1 cellular context compared by ENCODE assay signal in the genomic region with DNA sequence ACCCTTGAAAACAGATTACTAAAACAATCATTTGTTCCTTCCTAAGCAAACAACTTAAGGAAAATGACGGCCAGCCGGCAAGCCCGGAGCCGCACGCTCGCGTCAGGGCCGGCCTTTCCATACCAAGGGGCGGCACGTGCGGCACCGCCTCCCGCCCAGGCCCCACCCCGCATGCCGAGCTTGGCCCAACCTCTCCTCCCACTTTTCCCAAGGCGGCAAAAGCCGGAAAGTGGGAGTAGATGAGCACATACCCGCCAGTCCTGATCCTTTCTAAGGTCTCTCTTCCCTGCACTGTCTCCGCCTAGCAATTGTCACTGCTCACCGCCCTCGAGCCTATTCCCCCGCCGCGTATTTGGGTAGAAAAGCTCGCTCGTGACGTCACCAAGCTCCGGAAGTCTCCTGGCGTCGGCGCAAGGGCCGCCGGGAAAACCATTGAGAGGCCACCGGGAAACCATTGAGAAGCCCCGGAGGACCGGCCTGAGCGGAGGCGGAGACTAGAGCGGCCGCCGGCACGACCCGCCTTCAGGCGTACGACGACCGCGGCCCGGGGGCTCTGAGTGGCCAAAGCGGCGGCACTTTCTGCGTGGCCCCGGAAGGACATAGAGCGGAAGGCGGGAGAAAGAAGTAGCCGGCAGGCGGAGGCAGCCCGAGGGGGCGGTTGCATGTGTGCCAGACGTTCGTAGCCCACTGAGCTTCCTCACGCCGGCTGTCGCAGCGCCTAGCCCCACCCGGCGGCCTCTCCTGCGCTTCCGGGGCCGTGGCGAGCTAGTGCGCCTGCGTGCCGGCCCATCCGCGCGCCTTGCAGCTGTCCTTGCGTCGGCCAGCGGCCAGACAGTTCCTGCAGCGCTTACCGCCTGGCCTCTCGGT.
TF ChIP-seq lines count a peak whose summit lies in the region.

A gene with protein sequence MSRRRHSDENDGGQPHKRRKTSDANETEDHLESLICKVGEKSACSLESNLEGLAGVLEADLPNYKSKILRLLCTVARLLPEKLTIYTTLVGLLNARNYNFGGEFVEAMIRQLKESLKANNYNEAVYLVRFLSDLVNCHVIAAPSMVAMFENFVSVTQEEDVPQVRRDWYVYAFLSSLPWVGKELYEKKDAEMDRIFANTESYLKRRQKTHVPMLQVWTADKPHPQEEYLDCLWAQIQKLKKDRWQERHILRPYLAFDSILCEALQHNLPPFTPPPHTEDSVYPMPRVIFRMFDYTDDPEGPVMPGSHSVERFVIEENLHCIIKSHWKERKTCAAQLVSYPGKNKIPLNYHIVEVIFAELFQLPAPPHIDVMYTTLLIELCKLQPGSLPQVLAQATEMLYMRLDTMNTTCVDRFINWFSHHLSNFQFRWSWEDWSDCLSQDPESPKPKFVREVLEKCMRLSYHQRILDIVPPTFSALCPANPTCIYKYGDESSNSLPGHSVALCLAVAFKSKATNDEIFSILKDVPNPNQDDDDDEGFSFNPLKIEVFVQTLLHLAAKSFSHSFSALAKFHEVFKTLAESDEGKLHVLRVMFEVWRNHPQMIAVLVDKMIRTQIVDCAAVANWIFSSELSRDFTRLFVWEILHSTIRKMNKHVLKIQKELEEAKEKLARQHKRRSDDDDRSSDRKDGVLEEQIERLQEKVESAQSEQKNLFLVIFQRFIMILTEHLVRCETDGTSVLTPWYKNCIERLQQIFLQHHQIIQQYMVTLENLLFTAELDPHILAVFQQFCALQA (plus strand): TSS at position 830 of the 867 bp plus-strand sequence. CDS start 61 bp downstream, outside the sequence.
A gene (minus strand): TSS at position 377 of the 867 bp plus-strand sequence. CDS start 5,806 bp downstream, outside the sequence.

TF ChIP-seq in GM12878, 131 proteins besides CTCF, POLR2A, EP300 and RAD21 (continued from another document and continues in another):
- TF ChIP-seq, protein P1, sequence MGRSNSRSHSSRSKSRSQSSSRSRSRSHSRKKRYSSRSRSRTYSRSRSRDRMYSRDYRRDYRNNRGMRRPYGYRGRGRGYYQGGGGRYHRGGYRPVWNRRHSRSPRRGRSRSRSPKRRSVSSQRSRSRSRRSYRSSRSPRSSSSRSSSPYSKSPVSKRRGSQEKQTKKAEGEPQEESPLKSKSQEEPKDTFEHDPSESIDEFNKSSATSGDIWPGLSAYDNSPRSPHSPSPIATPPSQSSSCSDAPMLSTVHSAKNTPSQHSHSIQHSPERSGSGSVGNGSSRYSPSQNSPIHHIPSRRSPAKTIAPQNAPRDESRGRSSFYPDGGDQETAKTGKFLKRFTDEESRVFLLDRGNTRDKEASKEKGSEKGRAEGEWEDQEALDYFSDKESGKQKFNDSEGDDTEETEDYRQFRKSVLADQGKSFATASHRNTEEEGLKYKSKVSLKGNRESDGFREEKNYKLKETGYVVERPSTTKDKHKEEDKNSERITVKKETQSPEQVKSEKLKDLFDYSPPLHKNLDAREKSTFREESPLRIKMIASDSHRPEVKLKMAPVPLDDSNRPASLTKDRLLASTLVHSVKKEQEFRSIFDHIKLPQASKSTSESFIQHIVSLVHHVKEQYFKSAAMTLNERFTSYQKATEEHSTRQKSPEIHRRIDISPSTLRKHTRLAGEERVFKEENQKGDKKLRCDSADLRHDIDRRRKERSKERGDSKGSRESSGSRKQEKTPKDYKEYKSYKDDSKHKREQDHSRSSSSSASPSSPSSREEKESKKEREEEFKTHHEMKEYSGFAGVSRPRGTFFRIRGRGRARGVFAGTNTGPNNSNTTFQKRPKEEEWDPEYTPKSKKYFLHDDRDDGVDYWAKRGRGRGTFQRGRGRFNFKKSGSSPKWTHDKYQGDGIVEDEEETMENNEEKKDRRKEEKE (IDR thresholded peaks at IDR 0.05) = no peak
- peak; percentile 95 for TF ChIP-seq CREB1 (IDR thresholded peaks at IDR 0.05; ENCODE audit: low read depth)
- TF ChIP-seq ZNF24 (IDR thresholded peaks at IDR 0.05) = no peak
- TF ChIP-seq HDAC6 (IDR thresholded peaks at IDR 0.05; ENCODE audit: unreplicated experiment) = no peak
- no peak for TF ChIP-seq TARDBP (IDR thresholded peaks at IDR 0.05; ENCODE audit: borderline replicate concordance)
- TF ChIP-seq SREBF2 (IDR thresholded peaks at IDR 0.05; ENCODE audit: low read length) = no peak; the same call in 1 of the 2 replicates
- peak in 1 of 2 experiments; percentile 84; a peak in 2 of 3 replicates for TF ChIP-seq EGR1 (IDR thresholded peaks at IDR 0.05; ENCODE audit: borderline replicate concordance in 1 of 2, low read depth in 2 of 2, low read length in 2 of 2)
- peak; percentile 76 for TF ChIP-seq MTA2 (IDR thresholded peaks at IDR 0.05; ENCODE audit: low read depth)
- TF ChIP-seq MTA3 (IDR thresholded peaks at IDR 0.05; ENCODE audit: borderline replicate concordance, low read length) = no peak
- TF ChIP-seq NR2C2 (IDR thresholded peaks at IDR 0.05; ENCODE audit: borderline replicate concordance, control insufficient read depth, insufficient read length, low read depth) = no peak
- TF ChIP-seq, protein P2, sequence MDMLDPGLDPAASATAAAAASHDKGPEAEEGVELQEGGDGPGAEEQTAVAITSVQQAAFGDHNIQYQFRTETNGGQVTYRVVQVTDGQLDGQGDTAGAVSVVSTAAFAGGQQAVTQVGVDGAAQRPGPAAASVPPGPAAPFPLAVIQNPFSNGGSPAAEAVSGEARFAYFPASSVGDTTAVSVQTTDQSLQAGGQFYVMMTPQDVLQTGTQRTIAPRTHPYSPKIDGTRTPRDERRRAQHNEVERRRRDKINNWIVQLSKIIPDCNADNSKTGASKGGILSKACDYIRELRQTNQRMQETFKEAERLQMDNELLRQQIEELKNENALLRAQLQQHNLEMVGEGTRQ (IDR thresholded peaks at IDR 0.05; ENCODE audit: borderline replicate concordance, low read depth, low read length) = peak; percentile 21; the same call in 1 of the 2 replicates
- no peak; the same call in 1 of the 2 replicates for TF ChIP-seq POLR2AphosphoS2 (IDR thresholded peaks at IDR 0.05; ENCODE audit: low read depth, low read length)
- TF ChIP-seq PML (IDR thresholded peaks at IDR 0.05; ENCODE audit: low read length) = peak; percentile 92
- TF ChIP-seq, protein P3, sequence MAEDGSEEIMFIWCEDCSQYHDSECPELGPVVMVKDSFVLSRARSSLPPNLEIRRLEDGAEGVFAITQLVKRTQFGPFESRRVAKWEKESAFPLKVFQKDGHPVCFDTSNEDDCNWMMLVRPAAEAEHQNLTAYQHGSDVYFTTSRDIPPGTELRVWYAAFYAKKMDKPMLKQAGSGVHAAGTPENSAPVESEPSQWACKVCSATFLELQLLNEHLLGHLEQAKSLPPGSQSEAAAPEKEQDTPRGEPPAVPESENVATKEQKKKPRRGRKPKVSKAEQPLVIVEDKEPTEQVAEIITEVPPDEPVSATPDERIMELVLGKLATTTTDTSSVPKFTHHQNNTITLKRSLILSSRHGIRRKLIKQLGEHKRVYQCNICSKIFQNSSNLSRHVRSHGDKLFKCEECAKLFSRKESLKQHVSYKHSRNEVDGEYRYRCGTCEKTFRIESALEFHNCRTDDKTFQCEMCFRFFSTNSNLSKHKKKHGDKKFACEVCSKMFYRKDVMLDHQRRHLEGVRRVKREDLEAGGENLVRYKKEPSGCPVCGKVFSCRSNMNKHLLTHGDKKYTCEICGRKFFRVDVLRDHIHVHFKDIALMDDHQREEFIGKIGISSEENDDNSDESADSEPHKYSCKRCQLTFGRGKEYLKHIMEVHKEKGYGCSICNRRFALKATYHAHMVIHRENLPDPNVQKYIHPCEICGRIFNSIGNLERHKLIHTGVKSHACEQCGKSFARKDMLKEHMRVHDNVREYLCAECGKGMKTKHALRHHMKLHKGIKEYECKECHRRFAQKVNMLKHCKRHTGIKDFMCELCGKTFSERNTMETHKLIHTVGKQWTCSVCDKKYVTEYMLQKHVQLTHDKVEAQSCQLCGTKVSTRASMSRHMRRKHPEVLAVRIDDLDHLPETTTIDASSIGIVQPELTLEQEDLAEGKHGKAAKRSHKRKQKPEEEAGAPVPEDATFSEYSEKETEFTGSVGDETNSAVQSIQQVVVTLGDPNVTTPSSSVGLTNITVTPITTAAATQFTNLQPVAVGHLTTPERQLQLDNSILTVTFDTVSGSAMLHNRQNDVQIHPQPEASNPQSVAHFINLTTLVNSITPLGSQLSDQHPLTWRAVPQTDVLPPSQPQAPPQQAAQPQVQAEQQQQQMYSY (CRISPR knock-in tag; IDR thresholded peaks at IDR 0.05) = no peak
- peak; percentile 57 for TF ChIP-seq NRF1 (conservative IDR thresholded peaks at IDR 0.05; ENCODE audit: low read depth, low read length)
- TF ChIP-seq SRF (IDR thresholded peaks at IDR 0.05; ENCODE audit: low read depth in 2 of 2, low read length in 2 of 2) = 0 out of 4 replicates have a peak, but pooled peaks of 1 of the 2 experiments have one; percentile 31
- TF ChIP-seq WRNIP1 (IDR thresholded peaks at IDR 0.05; ENCODE audit: borderline replicate concordance, low read depth, low read length) = no peak
- peak; percentile 91 for TF ChIP-seq CHD2 (IDR thresholded peaks at IDR 0.05; ENCODE audit: borderline replicate concordance, low read depth, low read length)
- TF ChIP-seq STAT1 (conservative IDR thresholded peaks at IDR 0.05) = no peak
- TF ChIP-seq, protein P4, sequence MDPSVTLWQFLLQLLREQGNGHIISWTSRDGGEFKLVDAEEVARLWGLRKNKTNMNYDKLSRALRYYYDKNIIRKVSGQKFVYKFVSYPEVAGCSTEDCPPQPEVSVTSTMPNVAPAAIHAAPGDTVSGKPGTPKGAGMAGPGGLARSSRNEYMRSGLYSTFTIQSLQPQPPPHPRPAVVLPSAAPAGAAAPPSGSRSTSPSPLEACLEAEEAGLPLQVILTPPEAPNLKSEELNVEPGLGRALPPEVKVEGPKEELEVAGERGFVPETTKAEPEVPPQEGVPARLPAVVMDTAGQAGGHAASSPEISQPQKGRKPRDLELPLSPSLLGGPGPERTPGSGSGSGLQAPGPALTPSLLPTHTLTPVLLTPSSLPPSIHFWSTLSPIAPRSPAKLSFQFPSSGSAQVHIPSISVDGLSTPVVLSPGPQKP (IDR thresholded peaks at IDR 0.05; ENCODE audit: low read depth, low read length) = peak; percentile 80; the same call in 1 of the 2 replicates
- TF ChIP-seq FOS (IDR thresholded peaks at IDR 0.05; ENCODE audit: borderline replicate concordance, extremely low read depth, insufficient read length) = no peak
- TF ChIP-seq, protein P5, sequence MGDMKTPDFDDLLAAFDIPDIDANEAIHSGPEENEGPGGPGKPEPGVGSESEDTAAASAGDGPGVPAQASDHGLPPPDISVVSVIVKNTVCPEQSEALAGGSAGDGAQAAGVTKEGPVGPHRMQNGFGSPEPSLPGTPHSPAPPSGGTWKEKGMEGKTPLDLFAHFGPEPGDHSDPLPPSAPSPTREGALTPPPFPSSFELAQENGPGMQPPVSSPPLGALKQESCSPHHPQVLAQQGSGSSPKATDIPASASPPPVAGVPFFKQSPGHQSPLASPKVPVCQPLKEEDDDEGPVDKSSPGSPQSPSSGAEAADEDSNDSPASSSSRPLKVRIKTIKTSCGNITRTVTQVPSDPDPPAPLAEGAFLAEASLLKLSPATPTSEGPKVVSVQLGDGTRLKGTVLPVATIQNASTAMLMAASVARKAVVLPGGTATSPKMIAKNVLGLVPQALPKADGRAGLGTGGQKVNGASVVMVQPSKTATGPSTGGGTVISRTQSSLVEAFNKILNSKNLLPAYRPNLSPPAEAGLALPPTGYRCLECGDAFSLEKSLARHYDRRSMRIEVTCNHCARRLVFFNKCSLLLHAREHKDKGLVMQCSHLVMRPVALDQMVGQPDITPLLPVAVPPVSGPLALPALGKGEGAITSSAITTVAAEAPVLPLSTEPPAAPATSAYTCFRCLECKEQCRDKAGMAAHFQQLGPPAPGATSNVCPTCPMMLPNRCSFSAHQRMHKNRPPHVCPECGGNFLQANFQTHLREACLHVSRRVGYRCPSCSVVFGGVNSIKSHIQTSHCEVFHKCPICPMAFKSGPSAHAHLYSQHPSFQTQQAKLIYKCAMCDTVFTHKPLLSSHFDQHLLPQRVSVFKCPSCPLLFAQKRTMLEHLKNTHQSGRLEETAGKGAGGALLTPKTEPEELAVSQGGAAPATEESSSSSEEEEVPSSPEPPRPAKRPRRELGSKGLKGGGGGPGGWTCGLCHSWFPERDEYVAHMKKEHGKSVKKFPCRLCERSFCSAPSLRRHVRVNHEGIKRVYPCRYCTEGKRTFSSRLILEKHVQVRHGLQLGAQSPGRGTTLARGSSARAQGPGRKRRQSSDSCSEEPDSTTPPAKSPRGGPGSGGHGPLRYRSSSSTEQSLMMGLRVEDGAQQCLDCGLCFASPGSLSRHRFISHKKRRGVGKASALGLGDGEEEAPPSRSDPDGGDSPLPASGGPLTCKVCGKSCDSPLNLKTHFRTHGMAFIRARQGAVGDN (IDR thresholded peaks at IDR 0.05) = peak; percentile 24; the same call in 1 of the 2 replicates
- TF ChIP-seq POU2F2 (IDR thresholded peaks at IDR 0.05; ENCODE audit: borderline replicate concordance, low read depth, low read length) = peak; percentile 5; the same call in 2 of the 3 replicates
- peak; percentile 97 for TF ChIP-seq CREM (IDR thresholded peaks at IDR 0.05; ENCODE audit: low read depth)
- TF ChIP-seq, protein P6, sequence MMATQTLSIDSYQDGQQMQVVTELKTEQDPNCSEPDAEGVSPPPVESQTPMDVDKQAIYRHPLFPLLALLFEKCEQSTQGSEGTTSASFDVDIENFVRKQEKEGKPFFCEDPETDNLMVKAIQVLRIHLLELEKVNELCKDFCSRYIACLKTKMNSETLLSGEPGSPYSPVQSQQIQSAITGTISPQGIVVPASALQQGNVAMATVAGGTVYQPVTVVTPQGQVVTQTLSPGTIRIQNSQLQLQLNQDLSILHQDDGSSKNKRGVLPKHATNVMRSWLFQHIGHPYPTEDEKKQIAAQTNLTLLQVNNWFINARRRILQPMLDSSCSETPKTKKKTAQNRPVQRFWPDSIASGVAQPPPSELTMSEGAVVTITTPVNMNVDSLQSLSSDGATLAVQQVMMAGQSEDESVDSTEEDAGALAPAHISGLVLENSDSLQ (IDR thresholded peaks at IDR 0.05) = peak; percentile 82
- TF ChIP-seq, protein P7, sequence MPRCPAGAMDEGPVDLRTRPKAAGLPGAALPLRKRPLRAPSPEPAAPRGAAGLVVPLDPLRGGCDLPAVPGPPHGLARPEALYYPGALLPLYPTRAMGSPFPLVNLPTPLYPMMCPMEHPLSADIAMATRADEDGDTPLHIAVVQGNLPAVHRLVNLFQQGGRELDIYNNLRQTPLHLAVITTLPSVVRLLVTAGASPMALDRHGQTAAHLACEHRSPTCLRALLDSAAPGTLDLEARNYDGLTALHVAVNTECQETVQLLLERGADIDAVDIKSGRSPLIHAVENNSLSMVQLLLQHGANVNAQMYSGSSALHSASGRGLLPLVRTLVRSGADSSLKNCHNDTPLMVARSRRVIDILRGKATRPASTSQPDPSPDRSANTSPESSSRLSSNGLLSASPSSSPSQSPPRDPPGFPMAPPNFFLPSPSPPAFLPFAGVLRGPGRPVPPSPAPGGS (IDR thresholded peaks at IDR 0.05; ENCODE audit: borderline replicate concordance, insufficient read depth, low read depth, low read length, poor library complexity, severe bottlenecking) = peak; percentile 22
- TF ChIP-seq SP1 (IDR thresholded peaks at IDR 0.05; ENCODE audit: low read depth, low read length) = peak; percentile 52
- peak; percentile 84 for TF ChIP-seq EED (IDR thresholded peaks at IDR 0.05; ENCODE audit: low read depth)
- TF ChIP-seq, protein P8, sequence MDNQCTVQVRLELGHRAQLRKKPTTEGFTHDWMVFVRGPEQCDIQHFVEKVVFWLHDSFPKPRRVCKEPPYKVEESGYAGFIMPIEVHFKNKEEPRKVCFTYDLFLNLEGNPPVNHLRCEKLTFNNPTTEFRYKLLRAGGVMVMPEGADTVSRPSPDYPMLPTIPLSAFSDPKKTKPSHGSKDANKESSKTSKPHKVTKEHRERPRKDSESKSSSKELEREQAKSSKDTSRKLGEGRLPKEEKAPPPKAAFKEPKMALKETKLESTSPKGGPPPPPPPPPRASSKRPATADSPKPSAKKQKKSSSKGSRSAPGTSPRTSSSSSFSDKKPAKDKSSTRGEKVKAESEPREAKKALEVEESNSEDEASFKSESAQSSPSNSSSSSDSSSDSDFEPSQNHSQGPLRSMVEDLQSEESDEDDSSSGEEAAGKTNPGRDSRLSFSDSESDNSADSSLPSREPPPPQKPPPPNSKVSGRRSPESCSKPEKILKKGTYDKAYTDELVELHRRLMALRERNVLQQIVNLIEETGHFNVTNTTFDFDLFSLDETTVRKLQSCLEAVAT (IDR thresholded peaks at IDR 0.05) = peak; percentile 53; the same call in 1 of the 2 replicates
- TF ChIP-seq ESRRA (IDR thresholded peaks at IDR 0.05; ENCODE audit: low read length) = no peak
- TF ChIP-seq BACH1 (IDR thresholded peaks at IDR 0.05; ENCODE audit: borderline replicate concordance) = peak; percentile 70
